ENCODE assay signal across 8 cellular contexts in genomic region chr3:184361532-184361931, GRCh38. TPM values are rescaled to one million over a fixed set of nuclear protein-coding genes. Genes with fewer than 3 reads are reported as not detected.
DNase-seq lines count a peak whose midpoint lies in the region; ATAC-seq and TF ChIP-seq lines count a peak whose summit lies in the region.

CLCN2 (minus strand) TSS chr3:184361605; CDS start chr3:184361479, 126 bp downstream.
POLR2H (plus strand) TSS chr3:184361710; CDS start chr3:184363493, 1,783 bp downstream.

- H3K4me1 ChIP-seq in thoracic aorta (ENCODE audit: control insufficient read depth in 1 of 2, low read depth in 2 of 2) = peaks cover 11 to 27% of the 10 kb centered on the region in 2 donors

- no peaks in the 10 kb centered on the region for H3K27me3 Mint-ChIP-seq in nephron (ENCODE audit: low read depth)

- H3K27ac ChIP-seq in thoracic aorta = peak within 1 kb of the TSS; percentile 95 to 100

- DNase-seq in SKM-1 treated with dmso at 0.1 percent for 144 hours (lab: John Stamatoyannopoulos, UW; ENCODE audit: unreplicated experiment) = peak; percentile 41
- no peak for DNase-seq in SKM-1 (lab: John Stamatoyannopoulos, UW; ENCODE audit: unreplicated experiment)
- DNase-seq in NCI-H510A (lab: John Stamatoyannopoulos, UW) = peak; percentile 48
- peak; percentile 12 for DNase-seq in activated T-helper 1 cell treated with Interleukin-2 at 50 U/mL for 16 hours (ENCODE audit: low read depth)
- peak; percentile 26 for DNase-seq in fibroblast of the aortic adventitia (ENCODE audit: low read depth)
- DNase-seq in thoracic aorta (ENCODE audit: low spot score) = no peak

- H3K27ac Mint-ChIP-seq in nephron = peak within 1 kb of the TSS; percentile 94 to 99 (median 98)

- H3K27me3 ChIP-seq in thoracic aorta (replicated peaks; ENCODE audit: insufficient read depth) = no peaks in the 10 kb centered on the region

- H3K36me3 Mint-ChIP-seq in nephron (ENCODE audit: low read depth) = peaks cover 24% of the 10 kb centered on the region

- H3K36me3 ChIP-seq in thoracic aorta = peaks cover 11% of the 10 kb centered on the region

- H3K4me1 Mint-ChIP-seq in nephron = peaks cover 30% of the 10 kb centered on the region

- H3K4me3 ChIP-seq in fibroblast of the aortic adventitia (ENCODE audit: low read depth, low read length) = peak within 1 kb of the TSS; percentile 85
- H3K4me3 ChIP-seq in thoracic aorta = peak within 1 kb of the TSS; percentile 98

- H3K4me3 Mint-ChIP-seq in nephron = peak within 1 kb of the TSS; percentile 91 to 99 (median 96)

- ATAC-seq in HG02840 (IDR thresholded peaks at IDR 0.05; ENCODE audit: low FRiP score, unreplicated experiment) (peak; percentile 39), thoracic aorta (ENCODE audit: insufficient number of reproducible peaks, low FRiP score, low read depth) (peak; percentile 7)

- no peaks in the 10 kb centered on the region for H3K9me3 ChIP-seq in thoracic aorta

- TF ChIP-seq CTCF in fibroblast of the aortic adventitia (IDR thresholded peaks at IDR 0.05; ENCODE audit: insufficient read depth, low read length) (no peak), nephron (IDR thresholded peaks at IDR 0.05; ENCODE audit: unreplicated experiment in 3 of 3) (no peak), thoracic aorta (IDR thresholded peaks at IDR 0.05) (no peak)

- H3K9me3 Mint-ChIP-seq in nephron = no peaks in the 10 kb centered on the region

RNA-seq across cellular contexts. Expression of gene CLCN2, which starts in this region (rescaled TPM):
- total RNA-seq in fibroblast of the aortic adventitia (ENCODE audit: low replicate concordance) (5.9 and 6.2 TPM in 2 replicates), thoracic aorta (1 to 10 TPM; 4.3 to 8.0 TPM)

RNA-seq across cellular contexts. Expression of gene POLR2H, which starts in this region (rescaled TPM):
- total RNA-seq in fibroblast of the aortic adventitia (ENCODE audit: low replicate concordance) = 70.1 and 127 TPM in 2 replicates
- 10 to 100 TPM; 49.5 to 53.7 TPM for total RNA-seq in thoracic aorta

Comparison
In these comparisons a context has a peak if more than half of its experiments do, and no peak if none do; other contexts are left out.
1. DNase-seq: peak in SKM-1 treated with dmso at 0.1 percent for 144 hours (single experiment), NCI-H510A (single experiment), activated T-helper 1 cell treated with Interleukin-2 at 50 U/mL for 16 hours (single experiment) and fibroblast of the aortic adventitia (single experiment); none in SKM-1 (single experiment) and thoracic aorta (single experiment).